9 cellular contexts compared by ENCODE assay signal in genomic region chr1:17538428-17539130, GRCh38. TPM values are rescaled to one million over a fixed set of nuclear protein-coding genes. Genes with fewer than 3 reads are reported as not detected.
DNase-seq lines count a peak whose midpoint lies in the region; ATAC-seq and TF ChIP-seq lines count a peak whose summit lies in the region.
"Had no signal": no experiment of that assay in that cellular context is flagged by ENCODE, and none has a peak within 500 bp of the region (broad histone marks: within the 10 kb centered on the region; RNA-seq: fewer than 3 reads in every experiment).

No MANE protein-coding gene starts in this region.

- peaks cover 58% of the 10 kb centered on the region for H3K27me3 Mint-ChIP-seq in activated T-cell treated with anti-CD3 and anti-CD28 coated beads, Interleukin-2, amount 50 U/mL, for 24 hours

- DNase-seq in activated T-cell treated with anti-CD3 and anti-CD28 coated beads, Interleukin-2, amount 50 U/mL, for 24 hours: no peak
- no peak for DNase-seq in activated T-cell treated with anti-CD3 and anti-CD28 coated beads, Interleukin-2, amount 50 U/mL, for 1 hour
- DNase-seq in body of pancreas (peak in 1 of 4 donors; percentile 46), lower lobe of right lung (no peak), tibial artery (peak; percentile 63 to 80), NK-92 (lab: John Stamatoyannopoulos, UW; ENCODE audit: unreplicated experiment) (no peak)
- no peak for DNase-seq in activated effector memory CD4-positive, alpha-beta T cell treated with anti-CD3 and anti-CD28 coated beads, Interleukin-2, amount 50 U/mL, for 16 hours
- DNase-seq: CD4-positive, CD25-positive, alpha-beta regulatory T cell had no signal

- ATAC-seq in body of pancreas: peak; percentile 21
- peak in 1 of 2 donors; percentile 42 for ATAC-seq in lower lobe of right lung
- ATAC-seq in GM18867 (IDR thresholded peaks at IDR 0.05; ENCODE audit: unreplicated experiment): no peak

- no peak overlapping the region for H3K27ac Mint-ChIP-seq in activated T-cell treated with anti-CD3 and anti-CD28 coated beads, Interleukin-2, amount 50 U/mL, for 24 hours
- H3K27ac Mint-ChIP-seq: CD4-positive, CD25-positive, alpha-beta regulatory T cell had no signal

- H3K36me3 Mint-ChIP-seq in activated T-cell treated with anti-CD3 and anti-CD28 coated beads, Interleukin-2, amount 50 U/mL, for 24 hours (ENCODE audit: low read depth): no peaks in the 10 kb centered on the region
- H3K36me3 Mint-ChIP-seq: CD4-positive, CD25-positive, alpha-beta regulatory T cell had no signal

- H3K9me3 ChIP-seq in body of pancreas (no peaks in the 10 kb centered on the region), lower lobe of right lung (no peaks in the 10 kb centered on the region), tibial artery (no peaks in the 10 kb centered on the region)

- H3K4me1 ChIP-seq in body of pancreas (peaks cover 28% of the 10 kb centered on the region), lower lobe of right lung (peaks cover 30% of the 10 kb centered on the region), tibial artery (peaks cover 0 to 62% (median 43%) of the 10 kb centered on the region in 4 donors)

- H3K9me3 Mint-ChIP-seq in activated T-cell treated with anti-CD3 and anti-CD28 coated beads, Interleukin-2, amount 50 U/mL, for 24 hours: no peaks in the 10 kb centered on the region

- intact Hi-C loops in body of pancreas (cut with DNase I) (no loop called here), lower lobe of right lung (cut with DNase I) (no loop called here), tibial artery (cut with DNase I; ENCODE audit: low total_unique reads) (no loop called here)

- peaks cover 5% of the 10 kb centered on the region for H3K4me1 Mint-ChIP-seq in activated T-cell treated with anti-CD3 and anti-CD28 coated beads, Interleukin-2, amount 50 U/mL, for 24 hours (ENCODE audit: low read depth)
- H3K4me1 Mint-ChIP-seq: CD4-positive, CD25-positive, alpha-beta regulatory T cell had no signal

- H3K36me3 ChIP-seq in body of pancreas (replicated peaks in 1 of 2; ENCODE audit: insufficient read depth in 1 of 2, low read depth in 2 of 2) (no peaks in the 10 kb centered on the region), lower lobe of right lung (no peaks in the 10 kb centered on the region), tibial artery (no peaks in the 10 kb centered on the region)

- TF ChIP-seq CTCF in body of pancreas (IDR thresholded peaks at IDR 0.05) (no peak), lower lobe of right lung (IDR thresholded peaks at IDR 0.05) (no peak), tibial artery (IDR thresholded peaks at IDR 0.05) (no peak)

- H3K4me3 Mint-ChIP-seq in activated T-cell treated with anti-CD3 and anti-CD28 coated beads, Interleukin-2, amount 50 U/mL, for 24 hours: peak overlapping the region; percentile 38
- H3K4me3 Mint-ChIP-seq: CD4-positive, CD25-positive, alpha-beta regulatory T cell had no signal

- H3K27ac ChIP-seq in body of pancreas (peak overlapping the region in 3 of 4 donors; percentile 56 to 61 (median 59)), lower lobe of right lung (no peak overlapping the region), tibial artery (peak overlapping the region; percentile 100)

- 15 to 17% methylated on average over 13 of the region's 13 CpGs for WGBS in body of pancreas, 2 donors

- TF ChIP-seq POLR2A in body of pancreas (IDR thresholded peaks at IDR 0.05): no peak

- H3K4me3 ChIP-seq in body of pancreas (no peak overlapping the region), lower lobe of right lung (peak overlapping the region; percentile 46), tibial artery (peak overlapping the region; percentile 97 to 99)

- H3K27me3 ChIP-seq in body of pancreas: no peaks in the 10 kb centered on the region
- H3K27me3 ChIP-seq in lower lobe of right lung (ENCODE audit: low read depth): peaks cover 21% of the 10 kb centered on the region
- H3K27me3 ChIP-seq in tibial artery: no peaks in the 10 kb centered on the region

RNA-seq across cellular contexts. Expression of gene ARHGEF10L, which starts 0.9 kb away (rescaled TPM):
- total RNA-seq in body of pancreas (10 to 100 TPM; 81.4 to 93.1 TPM), lower lobe of right lung (57.9 TPM)
- total RNA-seq: CD4-positive, CD25-positive, alpha-beta regulatory T cell had no signal

Comparison
In these comparisons a context has a peak if more than half of its experiments do, and no peak if none do; other contexts are left out.
1. DNase-seq: peak in tibial artery (2 of 2); none in activated T-cell treated with anti-CD3 and anti-CD28 coated beads, Interleukin-2, amount 50 U/mL, for 24 hours (single experiment), activated T-cell treated with anti-CD3 and anti-CD28 coated beads, Interleukin-2, amount 50 U/mL, for 1 hour (single experiment), lower lobe of right lung (single experiment), activated effector memory CD4-positive, alpha-beta T cell treated with anti-CD3 and anti-CD28 coated beads, Interleukin-2, amount 50 U/mL, for 16 hours (single experiment) and NK-92 (single experiment).
2. H3K4me3 ChIP-seq: peak in lower lobe of right lung (single experiment) and tibial artery (2 of 2); none in body of pancreas (0 of 2).